In genomic region chr14:100079606-100080005, GRCh38 we compare ENCODE assay signal across 11 cellular contexts. TPM values are rescaled to one million over a fixed set of nuclear protein-coding genes. Genes with fewer than 3 reads are reported as not detected.
DNase-seq lines count a peak whose midpoint lies in the region; ATAC-seq, FAIRE-seq and TF ChIP-seq lines count a peak whose summit lies in the region.
"Had no signal": no experiment of that assay in that cellular context is flagged by ENCODE, and none has a peak within 500 bp of the region (broad histone marks: within the 10 kb centered on the region; RNA-seq: fewer than 3 reads in every experiment).

No MANE protein-coding gene starts in this region.

- no peak for TF ChIP-seq CTCF in astrocyte (IDR thresholded peaks at IDR 0.05; ENCODE audit: insufficient read depth, low read depth, low read length)

- POLR2A ChIA-PET in CD4-positive, alpha-beta memory T cell (lab: Charles Lee; ENCODE audit: partially characterized antibody), result interaction anchor here (0.6 to 18.4 kb wide), 14 partner anchors 12 to 1730 kb away, joined by 3 to 1011 read pairs (median 4); partner anchors contain the start of gene EVL

- peak overlapping the region; percentile 58 for H3K4me2 ChIP-seq in astrocyte (ENCODE audit: low read length)

- H3K4me1 Mint-ChIP-seq in CD4-positive, alpha-beta memory T cell, result peaks cover 81 to 100% (median 92%) of the 10 kb centered on the region in 4 donors
- H3K4me1 Mint-ChIP-seq in IgD-negative memory B cell, result peaks cover 55 to 70% (median 63%) of the 10 kb centered on the region in 3 donors
- peaks cover 26% of the 10 kb centered on the region for H3K4me1 Mint-ChIP-seq in astrocyte (ENCODE audit: low read depth, unreplicated experiment)
- H3K4me1 Mint-ChIP-seq in natural killer cell treated with Interleukin-12 subunit alpha and Interleukin-12 subunit beta and Interleukin-15 and Interleukin-18, amount 100 ng/mL, for 72 hours (ENCODE audit: low read depth in 2 of 2), result peaks cover 87 to 99% of the 10 kb centered on the region in 2 donors

- intact Hi-C loops in CD4-positive, alpha-beta memory T cell (cut with micrococcal nuclease), result loop anchor here (1.0 to 2.0 kb wide), 3 partner anchors 11 to 23 kb away; partner anchors contain the start of gene EVL

- no peak for DNase-seq in CD4-positive, alpha-beta memory T cell
- DNase-seq in astrocyte (ENCODE audit: low read depth), result no peak
- DNase-seq in natural killer cell treated with Interleukin-12 subunit alpha and Interleukin-12 subunit beta and Interleukin-15 and Interleukin-18, amount 100 ng/mL, for 72 hours (ENCODE audit: low spot score), result no peak
- no peak for DNase-seq in DMS153 (lab: John Stamatoyannopoulos, UW)
- no peak for DNase-seq in HPDE6-E6E7 (ENCODE audit: extremely low spot score)
- no peak for DNase-seq in NCI-H146 (lab: John Stamatoyannopoulos, UW)
- DNase-seq in NCI-H524 treated with DMSO at 0.1 percent for 48 hours (lab: John Stamatoyannopoulos, UW), result no peak
- DNase-seq: Karpas-422 had no signal

- H3K27me3 ChIP-seq in CD4-positive, alpha-beta memory T cell (ENCODE audit: insufficient read depth, low read length), result no peaks in the 10 kb centered on the region
- no peaks in the 10 kb centered on the region for H3K27me3 ChIP-seq in astrocyte (ENCODE audit: insufficient read depth, low read length)
- H3K27me3 ChIP-seq: ascending aorta had no signal

- peaks cover 100% of the 10 kb centered on the region for H3K4me1 ChIP-seq in CD4-positive, alpha-beta memory T cell (ENCODE audit: insufficient read depth, low read length)
- H3K4me1 ChIP-seq in astrocyte (ENCODE audit: insufficient read depth, low read length), result peaks cover 25% of the 10 kb centered on the region
- H3K4me1 ChIP-seq: ascending aorta had no signal

- no peaks in the 10 kb centered on the region for H3K9me3 Mint-ChIP-seq in CD4-positive, alpha-beta memory T cell
- no peaks in the 10 kb centered on the region for H3K9me3 Mint-ChIP-seq in IgD-negative memory B cell
- no peaks in the 10 kb centered on the region for H3K9me3 Mint-ChIP-seq in astrocyte (ENCODE audit: unreplicated experiment)
- no peaks in the 10 kb centered on the region for H3K9me3 Mint-ChIP-seq in natural killer cell treated with Interleukin-12 subunit alpha and Interleukin-12 subunit beta and Interleukin-15 and Interleukin-18, amount 100 ng/mL, for 72 hours

- peak overlapping the region; percentile 50 for H3K9ac ChIP-seq in astrocyte (ENCODE audit: low read length)

- H3K36me3 ChIP-seq in CD4-positive, alpha-beta memory T cell (ENCODE audit: insufficient read depth, low read length), result peaks cover 34% of the 10 kb centered on the region
- H3K36me3 ChIP-seq in astrocyte (ENCODE audit: insufficient read depth, low read length), result no peaks in the 10 kb centered on the region
- H3K36me3 ChIP-seq: ascending aorta had no signal

- peak overlapping the region; percentile 83 to 88 (median 86) for H3K4me3 Mint-ChIP-seq in CD4-positive, alpha-beta memory T cell
- peak overlapping the region in 2 of 4 donors; percentile 30 to 79 for H3K4me3 Mint-ChIP-seq in IgD-negative memory B cell
- H3K4me3 Mint-ChIP-seq in astrocyte (ENCODE audit: unreplicated experiment), result no peak overlapping the region
- peak overlapping the region; percentile 78 for H3K4me3 Mint-ChIP-seq in natural killer cell treated with Interleukin-12 subunit alpha and Interleukin-12 subunit beta and Interleukin-15 and Interleukin-18, amount 100 ng/mL, for 72 hours

- peak overlapping the region; percentile 62 for H3K27ac ChIP-seq in CD4-positive, alpha-beta memory T cell (ENCODE audit: low read depth, low read length)
- peak overlapping the region; percentile 52 for H3K27ac ChIP-seq in astrocyte (ENCODE audit: low read depth, low read length)

- H3K27me3 Mint-ChIP-seq in CD4-positive, alpha-beta memory T cell, result no peaks in the 10 kb centered on the region
- H3K27me3 Mint-ChIP-seq in IgD-negative memory B cell (no peaks in the 10 kb centered on the region), astrocyte (ENCODE audit: low read depth, unreplicated experiment) (no peaks in the 10 kb centered on the region)
- H3K27me3 Mint-ChIP-seq in natural killer cell treated with Interleukin-12 subunit alpha and Interleukin-12 subunit beta and Interleukin-15 and Interleukin-18, amount 100 ng/mL, for 72 hours, result no peaks in the 10 kb centered on the region

- no peak for FAIRE-seq in astrocyte (lab: Jason Lieb, UNC)
- FAIRE-seq: D721Med had no signal

- no peak for ATAC-seq in natural killer cell treated with Interleukin-12 subunit alpha and Interleukin-12 subunit beta and Interleukin-15 and Interleukin-18, amount 100 ng/mL, for 72 hours

- no peaks in the 10 kb centered on the region for H3K9me3 ChIP-seq in CD4-positive, alpha-beta memory T cell (ENCODE audit: control insufficient read depth in 1 of 2, low read length in 2 of 2)
- no peaks in the 10 kb centered on the region for H3K9me3 ChIP-seq in astrocyte (ENCODE audit: insufficient read depth, low read depth, low read length)
- H3K9me3 ChIP-seq: ascending aorta had no signal

- H3K27ac Mint-ChIP-seq in CD4-positive, alpha-beta memory T cell, result peak overlapping the region; percentile 91 to 99 (median 95)
- H3K27ac Mint-ChIP-seq in IgD-negative memory B cell (peak overlapping the region; percentile 79 to 90 (median 86)), astrocyte (ENCODE audit: unreplicated experiment) (no peak overlapping the region)
- peak overlapping the region; percentile 93 to 99 for H3K27ac Mint-ChIP-seq in natural killer cell treated with Interleukin-12 subunit alpha and Interleukin-12 subunit beta and Interleukin-15 and Interleukin-18, amount 100 ng/mL, for 72 hours

- no peak overlapping the region for H2AFZ ChIP-seq in astrocyte (ENCODE audit: low read depth, low read length)

- H3K4me3 ChIP-seq in CD4-positive, alpha-beta memory T cell (ENCODE audit: low read length in 2 of 2), result peak overlapping the region; percentile 41 to 52
- H3K4me3 ChIP-seq in astrocyte (ENCODE audit: insufficient read depth, low read depth, low read length), result no peak overlapping the region
- H3K4me3 ChIP-seq: ascending aorta had no signal

- H3K36me3 Mint-ChIP-seq in CD4-positive, alpha-beta memory T cell, result peaks cover 56 to 85% of the 10 kb centered on the region in 2 donors
- no peaks in the 10 kb centered on the region for H3K36me3 Mint-ChIP-seq in IgD-negative memory B cell
- peaks cover 4% of the 10 kb centered on the region for H3K36me3 Mint-ChIP-seq in astrocyte (ENCODE audit: low read depth, unreplicated experiment)
- no peaks in the 10 kb centered on the region for H3K36me3 Mint-ChIP-seq in natural killer cell treated with Interleukin-12 subunit alpha and Interleukin-12 subunit beta and Interleukin-15 and Interleukin-18, amount 100 ng/mL, for 72 hours

- peaks cover 88% of the 10 kb centered on the region for H4K20me1 ChIP-seq in astrocyte (ENCODE audit: insufficient read depth, low read length)

- peaks cover 46% of the 10 kb centered on the region for H3K79me2 ChIP-seq in astrocyte (ENCODE audit: insufficient read depth, low read length)

- CTCF ChIA-PET in CD4-positive, alpha-beta memory T cell (lab: Charles Lee; ENCODE audit: partially characterized antibody), result interaction anchor here (0.7 to 49.4 kb wide), 7 partner anchors 2 to 161 kb away, joined by 3 to 1350 read pairs (median 12); partner anchors contain the start of gene EVL

RNA-seq across cellular contexts. Expression of gene EVL, which starts 14.4 kb away (rescaled TPM):
- total RNA-seq in CD4-positive, alpha-beta memory T cell, result 1,000 to 10,000 TPM; 1,287 to 1,352 TPM
- polyA plus RNA-seq in CD4-positive, alpha-beta memory T cell, result 100 to 1,000 TPM in 1 of 2 donors, 10 to 100 TPM in 1; 81.8 to 147 TPM
- polyA plus RNA-seq in IgD-negative memory B cell, result 73.3 TPM
- total RNA-seq in astrocyte, result 48.9 and 50.2 TPM in 2 replicates
- total RNA-seq in natural killer cell treated with Interleukin-12 subunit alpha and Interleukin-12 subunit beta and Interleukin-15 and Interleukin-18, amount 100 ng/mL, for 72 hours, result 100 to 1,000 TPM; 109 to 232 TPM

Comparison
In these comparisons a context has a peak if more than half of its experiments do, and no peak if none do; other contexts are left out.
1. RNA of gene EVL, which starts 14.4 kb away (total RNA-seq): 1,287 to 1,352 TPM in CD4-positive, alpha-beta memory T cell; 109 to 232 TPM in natural killer cell treated with Interleukin-12 subunit alpha and Interleukin-12 subunit beta and Interleukin-15 and Interleukin-18, amount 100 ng/mL, for 72 hours and 48.9 to 50.2 TPM in astrocyte; every median in the first group is over 4 times any median in the second.